ENCODE assay signal across 23 cellular contexts in genomic region chr16:77856455-77857138, GRCh38.
"Had no signal": no experiment of that assay in that cellular context is flagged by ENCODE, and none has a peak within 500 bp of the region (broad histone marks: within the 10 kb centered on the region; RNA-seq: fewer than 3 reads in every experiment).

No MANE protein-coding gene starts in this region.

- H3K9me3 ChIP-seq: stomach, upper lobe of left lung had no signal

- H3K9me3 Mint-ChIP-seq: activated T-cell treated with anti-CD3 and anti-CD28 coated beads, Interleukin-2, amount 50 U/mL, for 4 hours; stimulated activated effector memory CD8-positive, alpha-beta T cell treated with anti-CD3 and anti-CD28 coated beads, Interleukin-12 subunit alpha, Interleukin-12 subunit beta, amount 100 ng/mL, for 72 hours; T-helper 1 cell treated with Interleukin-12 subunit alpha and Interleukin-12 subunit beta and Interleukin-4 antibody, amounts not matched to agents 30 μg/mL and 1 μg/mL, for 36 hours had no signal

- H3K4me1 Mint-ChIP-seq: immature natural killer cell; stimulated activated effector memory CD8-positive, alpha-beta T cell treated with anti-CD3 and anti-CD28 coated beads, Interleukin-12 subunit alpha, Interleukin-12 subunit beta, amount 100 ng/mL, for 72 hours had no signal

- H3K27ac ChIP-seq: brain microvascular endothelial cell, dorsolateral prefrontal cortex, epithelial cell of prostate, foreskin keratinocyte, hepatocyte, stomach, upper lobe of left lung had no signal

- H3K27me3 ChIP-seq: brain microvascular endothelial cell, foreskin keratinocyte, hepatocyte, upper lobe of left lung had no signal

- H2AFZ ChIP-seq: hepatocyte had no signal

- H3K79me2 ChIP-seq: hepatocyte had no signal

- H3K4me2 ChIP-seq: hepatocyte, smooth muscle cell had no signal

- H3K4me3 Mint-ChIP-seq: activated T-cell treated with anti-CD3 and anti-CD28 coated beads, Interleukin-2, amount 50 U/mL, for 4 hours; immature natural killer cell; naive thymus-derived CD4-positive, alpha-beta T cell; stimulated activated effector memory CD8-positive, alpha-beta T cell treated with anti-CD3 and anti-CD28 coated beads, Interleukin-12 subunit alpha, Interleukin-12 subunit beta, amount 100 ng/mL, for 72 hours; T-helper 1 cell treated with Interleukin-12 subunit alpha and Interleukin-12 subunit beta and Interleukin-4 antibody, amounts not matched to agents 30 μg/mL and 1 μg/mL, for 36 hours had no signal

- H3K36me3 ChIP-seq: brain microvascular endothelial cell, stomach, upper lobe of left lung had no signal

- ATAC-seq: activated T-cell treated with anti-CD3 and anti-CD28 coated beads, Interleukin-2, amount 50 U/mL, for 4 hours; foreskin keratinocyte; naive thymus-derived CD4-positive, alpha-beta T cell; sciatic nerve; stimulated activated effector memory CD8-positive, alpha-beta T cell treated with anti-CD3 and anti-CD28 coated beads, Interleukin-12 subunit alpha, Interleukin-12 subunit beta, amount 100 ng/mL, for 72 hours had no signal

- H3K4me3 ChIP-seq: dorsolateral prefrontal cortex, hepatocyte, smooth muscle cell, stomach, upper lobe of left lung had no signal

- H3K36me3 Mint-ChIP-seq: immature natural killer cell; naive thymus-derived CD4-positive, alpha-beta T cell; stimulated activated effector memory CD8-positive, alpha-beta T cell treated with anti-CD3 and anti-CD28 coated beads, Interleukin-12 subunit alpha, Interleukin-12 subunit beta, amount 100 ng/mL, for 72 hours had no signal

- DNase-seq: activated CD4-positive, alpha-beta T cell treated with anti-CD3 and anti-CD28 coated beads, Interleukin-2, amount 50 U/mL, for 1 hour; activated CD4-positive, CD25-positive, alpha-beta regulatory T cell treated with anti-CD3 and anti-CD28 coated beads, Interleukin-2, amount 50 U/mL, for 72 hours; activated CD8-positive, alpha-beta memory T cell treated with anti-CD3 and anti-CD28 coated beads, Interleukin-2, amount 50 U/mL, for 4 hours; activated effector memory CD4-positive, alpha-beta T cell treated with anti-CD3 and anti-CD28 coated beads, Interleukin-2, amount 50 U/mL, for 16 hours; activated naive CD4-positive, alpha-beta T cell treated with anti-CD3 and anti-CD28 coated beads, Interleukin-2, amount 50 U/mL, for 16 hours; activated T-cell treated with anti-CD3 and anti-CD28 coated beads, Interleukin-2, amount 50 U/mL, for 4 hours; aorta; brain microvascular endothelial cell; central memory CD4-positive, alpha-beta T cell; dorsolateral prefrontal cortex; foreskin keratinocyte; immature natural killer cell; mesendoderm; naive thymus-derived CD4-positive, alpha-beta T cell; stimulated activated CD4-positive, alpha-beta T cell treated with anti-CD3 and anti-CD28 coated beads, Interleukin-4, amount 100 ng/mL, for 24 hours; stomach; upper lobe of left lung had no signal

- H3K4me1 ChIP-seq: foreskin keratinocyte, stomach, upper lobe of left lung had no signal

- H3K27ac Mint-ChIP-seq: immature natural killer cell; naive thymus-derived CD4-positive, alpha-beta T cell; stimulated activated effector memory CD8-positive, alpha-beta T cell treated with anti-CD3 and anti-CD28 coated beads, Interleukin-12 subunit alpha, Interleukin-12 subunit beta, amount 100 ng/mL, for 72 hours; T-helper 1 cell treated with Interleukin-12 subunit alpha and Interleukin-12 subunit beta and Interleukin-4 antibody, amounts not matched to agents 30 μg/mL and 1 μg/mL, for 36 hours had no signal
